In genomic region chr14:92586966-92587365, GRCh38 we compare ENCODE assay signal across 9 cellular contexts.
DNase-seq lines count a peak whose midpoint lies in the region; ATAC-seq and TF ChIP-seq lines count a peak whose summit lies in the region.
"Had no signal": no experiment of that assay in that cellular context is flagged by ENCODE, and none has a peak within 500 bp of the region (broad histone marks: within the 10 kb centered on the region; RNA-seq: fewer than 3 reads in every experiment).

No MANE protein-coding gene starts in this region.

- peaks cover 2% of the 10 kb centered on the region for H3K9me3 Mint-ChIP-seq in activated T-cell treated with anti-CD3 and anti-CD28 coated beads, Interleukin-2, amount 50 U/mL, for 24 hours
- peaks cover 5% of the 10 kb centered on the region for H3K9me3 Mint-ChIP-seq in activated CD8-positive, alpha-beta T cell treated with anti-CD3 and anti-CD28 coated beads for 36 hours

- intact Hi-C loops in activated CD8-positive, alpha-beta T cell treated with anti-CD3 and anti-CD28 coated beads for 36 hours (cut with micrococcal nuclease) = loop anchor here (2.0 kb wide), 1 partner anchor 30 kb away; no protein-coding TSS in a partner anchor
- intact Hi-C loops in mucosa of descending colon (cut with DNase I, micrococcal nuclease) = no loop called here

- H3K4me1 Mint-ChIP-seq in activated T-cell treated with anti-CD3 and anti-CD28 coated beads, Interleukin-2, amount 50 U/mL, for 24 hours (ENCODE audit: low read depth) = peaks cover 95% of the 10 kb centered on the region
- H3K4me1 Mint-ChIP-seq in activated CD8-positive, alpha-beta T cell treated with anti-CD3 and anti-CD28 coated beads for 36 hours (ENCODE audit: low read depth) = peaks cover 93% of the 10 kb centered on the region

- ATAC-seq in activated CD8-positive, alpha-beta T cell treated with anti-CD3 and anti-CD28 coated beads for 36 hours = peak; percentile 38
- peak; percentile 38 for ATAC-seq in mucosa of descending colon
- no peak for ATAC-seq in HG02884 (IDR thresholded peaks at IDR 0.05; ENCODE audit: unreplicated experiment)

- no peaks in the 10 kb centered on the region for H3K9me3 ChIP-seq in mucosa of descending colon

- CTCF ChIA-PET in activated CD8-positive, alpha-beta T cell treated with anti-CD3 and anti-CD28 coated beads for 36 hours (lab: Charles Lee) = interaction anchor here (1.0 to 5.7 kb wide), 10 partner anchors 10 to 95 kb away, joined by 3 to 28 read pairs (median 6); no protein-coding TSS in a partner anchor

- no peaks in the 10 kb centered on the region for H3K36me3 ChIP-seq in mucosa of descending colon (ENCODE audit: low read depth)

- no peak overlapping the region for H3K4me3 ChIP-seq in mucosa of descending colon

- H3K4me1 ChIP-seq in mucosa of descending colon (ENCODE audit: low read depth) = peaks cover 9% of the 10 kb centered on the region

- peak overlapping the region; percentile 88 for H3K27ac Mint-ChIP-seq in activated T-cell treated with anti-CD3 and anti-CD28 coated beads, Interleukin-2, amount 50 U/mL, for 24 hours
- H3K27ac Mint-ChIP-seq in activated CD8-positive, alpha-beta T cell treated with anti-CD3 and anti-CD28 coated beads for 36 hours = peak overlapping the region; percentile 95

- H3K36me3 Mint-ChIP-seq in activated T-cell treated with anti-CD3 and anti-CD28 coated beads, Interleukin-2, amount 50 U/mL, for 24 hours (ENCODE audit: low read depth) = peaks cover 52% of the 10 kb centered on the region
- H3K36me3 Mint-ChIP-seq in activated CD8-positive, alpha-beta T cell treated with anti-CD3 and anti-CD28 coated beads for 36 hours (ENCODE audit: low read depth) = peaks cover 75% of the 10 kb centered on the region

- POLR2A ChIA-PET in activated CD8-positive, alpha-beta T cell treated with anti-CD3 and anti-CD28 coated beads for 36 hours (lab: Charles Lee) = interaction anchor here (0.6 to 1.7 kb wide), 8 partner anchors 10 to 246 kb away, joined by 3 to 6 read pairs (median 4); no protein-coding TSS in a partner anchor

- TF ChIP-seq CTCF in activated CD8-positive, alpha-beta T cell treated with anti-CD3 and anti-CD28 coated beads for 36 hours (IDR thresholded peaks at IDR 0.05) = no peak
- no peak for TF ChIP-seq CTCF in mucosa of descending colon (IDR thresholded peaks at IDR 0.05)

- peak overlapping the region; percentile 14 for H3K27ac ChIP-seq in temporal lobe (ENCODE audit: low read depth, low read length)

- no peak for DNase-seq in activated T-cell treated with anti-CD3 and anti-CD28 coated beads, Interleukin-2, amount 50 U/mL, for 24 hours
- no peak for DNase-seq in activated T-cell treated with anti-CD3 and anti-CD28 coated beads, Interleukin-2, amount 50 U/mL, for 1 hour
- no peak for DNase-seq in activated CD8-positive, alpha-beta T cell treated with anti-CD3 and anti-CD28 coated beads for 36 hours
- DNase-seq in mucosa of descending colon (no peak), GM03348 (ENCODE audit: low spot score) (no peak), dermis blood vessel endothelial cell (no peak)
- DNase-seq: NCI-H446 treated with DMSO at 0.1 percent for 48 hours had no signal

- H3K27me3 Mint-ChIP-seq in activated T-cell treated with anti-CD3 and anti-CD28 coated beads, Interleukin-2, amount 50 U/mL, for 24 hours = peaks cover 2% of the 10 kb centered on the region
- H3K27me3 Mint-ChIP-seq in activated CD8-positive, alpha-beta T cell treated with anti-CD3 and anti-CD28 coated beads for 36 hours = no peaks in the 10 kb centered on the region

- H3K4me3 Mint-ChIP-seq in activated T-cell treated with anti-CD3 and anti-CD28 coated beads, Interleukin-2, amount 50 U/mL, for 24 hours = peak overlapping the region; percentile 44
- peak overlapping the region; percentile 41 for H3K4me3 Mint-ChIP-seq in activated CD8-positive, alpha-beta T cell treated with anti-CD3 and anti-CD28 coated beads for 36 hours
